ENCODE assay signal across 8 cellular contexts in the genomic region with DNA sequence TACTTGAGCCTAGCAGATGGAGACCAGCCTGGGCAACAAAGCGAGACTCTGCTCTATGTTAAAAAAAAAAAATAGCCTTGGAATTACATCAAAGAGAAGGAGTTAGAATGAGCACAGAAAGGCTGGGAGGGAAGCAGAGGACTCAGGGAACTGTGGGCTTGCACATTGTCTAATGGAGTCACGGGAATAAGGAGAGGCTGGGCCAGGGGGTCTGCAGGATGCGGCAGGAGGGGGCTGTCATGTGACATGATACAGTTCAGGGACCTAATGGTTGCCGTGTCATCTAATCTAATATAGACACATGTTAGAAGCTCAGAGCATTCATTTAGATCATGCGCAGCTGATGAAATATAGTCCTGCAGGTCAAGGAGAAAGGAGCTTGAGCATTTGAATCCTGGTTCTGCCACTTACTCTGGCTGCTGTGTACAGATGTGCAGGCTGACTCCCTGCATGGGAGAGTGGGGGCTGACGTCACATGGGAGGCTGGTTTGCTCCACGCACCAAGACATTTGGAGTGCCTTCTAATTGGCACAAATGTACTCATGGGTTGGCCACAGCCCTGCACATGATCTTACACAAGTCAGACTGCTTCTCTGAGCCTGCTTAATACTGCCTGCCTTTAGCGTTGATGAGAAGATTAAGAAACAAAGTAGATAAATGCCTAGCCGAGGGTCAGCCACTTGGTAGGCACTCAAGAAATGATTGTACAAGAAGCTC. TPM values are rescaled to one million over a fixed set of nuclear protein-coding genes. Genes with fewer than 3 reads are reported as not detected.
A peak's percentile ranks its signal among the peaks of the same experiment; 100 is the strongest.
DNase-seq lines count a peak whose midpoint lies in the region; ATAC-seq and TF ChIP-seq lines count a peak whose summit lies in the region.

No MANE protein-coding gene starts in this region.

- peak overlapping the region in 3 of 4 donors; percentile 27 to 84 (median 74) for H3K27ac ChIP-seq in gastroesophageal sphincter

- H3K4me1 ChIP-seq in gastroesophageal sphincter = peaks cover 0 to 32% (median 19%) of the 10 kb centered on the region in 3 donors

- H3K9me3 Mint-ChIP-seq in activated CD4-positive, alpha-beta T cell treated with anti-CD3 and anti-CD28 coated beads, Interleukin-2, amount 10 ng/mL, durations not matched to agents 7 days and 5 days = peaks cover 3% of the 10 kb centered on the region

- H3K27me3 Mint-ChIP-seq in activated CD4-positive, alpha-beta T cell treated with anti-CD3 and anti-CD28 coated beads, Interleukin-2, amount 10 ng/mL, durations not matched to agents 7 days and 5 days = no peaks in the 10 kb centered on the region

- H3K9me3 ChIP-seq in gastroesophageal sphincter = no peaks in the 10 kb centered on the region

- CTCF ChIA-PET in activated CD4-positive, alpha-beta T cell treated with anti-CD3 and anti-CD28 coated beads, Interleukin-2, amount 10 ng/mL, durations not matched to agents 7 days and 5 days (lab: Charles Lee) = interaction anchor here (0.6 to 2.0 kb wide), 7 partner anchors 8 to 806 kb away, joined by 4 to 6 read pairs (median 4); partner anchors contain the start of gene RNF7

- peaks cover 56% of the 10 kb centered on the region for H3K4me1 Mint-ChIP-seq in activated CD4-positive, alpha-beta T cell treated with anti-CD3 and anti-CD28 coated beads, Interleukin-2, amount 10 ng/mL, durations not matched to agents 7 days and 5 days

- DNase-seq in AG08396 (ENCODE audit: low spot score) (peak; percentile 45), EL (no peak), NCI-H1105 (lab: John Stamatoyannopoulos, UW) (no peak)
- DNase-seq in activated CD4-positive, alpha-beta T cell treated with anti-CD3 and anti-CD28 coated beads, Interleukin-2, amount 10 ng/mL, durations not matched to agents 7 days and 5 days = peak; percentile 22
- peak; percentile 23 for DNase-seq in stimulated activated naive CD4-positive, alpha-beta T cell treated with Interleukin-2 at 50 U/mL for 16 hours (lab: John Stamatoyannopoulos, UW)

- no peak for TF ChIP-seq EP300 in gastroesophageal sphincter (IDR thresholded peaks at IDR 0.05)

- H3K27ac Mint-ChIP-seq in activated CD4-positive, alpha-beta T cell treated with anti-CD3 and anti-CD28 coated beads, Interleukin-2, amount 10 ng/mL, durations not matched to agents 7 days and 5 days = peak overlapping the region; percentile 98

- 59 to 79% methylated on average over 8 of the region's 9 CpGs for WGBS in gastroesophageal sphincter (ENCODE audit: low coverage in 1 of 2), 2 donors

- H3K27me3 ChIP-seq in gastroesophageal sphincter = no peaks in the 10 kb centered on the region

- peak overlapping the region; percentile 84 for H3K4me3 Mint-ChIP-seq in activated CD4-positive, alpha-beta T cell treated with anti-CD3 and anti-CD28 coated beads, Interleukin-2, amount 10 ng/mL, durations not matched to agents 7 days and 5 days

- POLR2A ChIA-PET in activated CD4-positive, alpha-beta T cell treated with anti-CD3 and anti-CD28 coated beads, Interleukin-2, amount 10 ng/mL, durations not matched to agents 7 days and 5 days (lab: Charles Lee) = no interaction called here

- H3K36me3 Mint-ChIP-seq in activated CD4-positive, alpha-beta T cell treated with anti-CD3 and anti-CD28 coated beads, Interleukin-2, amount 10 ng/mL, durations not matched to agents 7 days and 5 days (ENCODE audit: low read depth) = peaks cover 3% of the 10 kb centered on the region

- no peak overlapping the region for H3K4me3 ChIP-seq in gastroesophageal sphincter

- TF ChIP-seq POLR2A in gastroesophageal sphincter (IDR thresholded peaks at IDR 0.05) = no peak

- no peak for TF ChIP-seq CTCF in gastroesophageal sphincter (IDR thresholded peaks at IDR 0.05)

- ATAC-seq in HG03354 (IDR thresholded peaks at IDR 0.05; ENCODE audit: poor library complexity, severe bottlenecking, unreplicated experiment) (peak; percentile 28), gastroesophageal sphincter (peak; percentile 65), GM19328 (IDR thresholded peaks at IDR 0.05; ENCODE audit: unreplicated experiment) (no peak)

- H3K36me3 ChIP-seq in gastroesophageal sphincter = no peaks in the 10 kb centered on the region

RNA-seq across cellular contexts. Expression of gene GRK7, which starts 32.7 kb away (rescaled TPM):
- total RNA-seq in activated CD4-positive, alpha-beta T cell treated with anti-CD3 and anti-CD28 coated beads, Interleukin-2, amount 10 ng/mL, durations not matched to agents 7 days and 5 days = not detected
- not detected for total RNA-seq in gastroesophageal sphincter

RNA-seq across cellular contexts. Expression of gene RNF7, which starts 57.8 kb away (rescaled TPM):
- 10 to 100 TPM; 48.6 to 51.4 TPM for total RNA-seq in activated CD4-positive, alpha-beta T cell treated with anti-CD3 and anti-CD28 coated beads, Interleukin-2, amount 10 ng/mL, durations not matched to agents 7 days and 5 days
- total RNA-seq in gastroesophageal sphincter = 100 to 1,000 TPM in 1 of 4 donors, 10 to 100 TPM in 3; 73.0 to 133 (median 87.7) TPM

Comparison
In these comparisons a context has a peak if more than half of its experiments do, and no peak if none do; other contexts are left out.
1. DNase-seq: peak in AG08396 (single experiment), activated CD4-positive, alpha-beta T cell treated with anti-CD3 and anti-CD28 coated beads, Interleukin-2, amount 10 ng/mL, durations not matched to agents 7 days and 5 days (single experiment) and stimulated activated naive CD4-positive, alpha-beta T cell treated with Interleukin-2 at 50 U/mL for 16 hours (single experiment); none in EL (single experiment) and NCI-H1105 (single experiment).